32 cellular contexts compared by ENCODE assay signal in genomic region chr2:136727973-136728699, GRCh38. TPM values are rescaled to one million over a fixed set of nuclear protein-coding genes. Genes with fewer than 3 reads are reported as not detected.
"Had no signal": no experiment of that assay in that cellular context is flagged by ENCODE, and none has a peak within 500 bp of the region (broad histone marks: within the 10 kb centered on the region; RNA-seq: fewer than 3 reads in every experiment).

No MANE protein-coding gene starts in this region.

- H3K27me3 Mint-ChIP-seq: activated naive CD8-positive, alpha-beta T cell treated with anti-CD3 and anti-CD28 coated beads, Interleukin-2, amount 10 ng/mL, durations not matched to agents 7 days and 5 days; central memory CD8-positive, alpha-beta T cell had no signal

- DNase-seq: activated CD4-positive, alpha-beta T cell treated with anti-CD3 and anti-CD28 coated beads for 36 hours; activated CD4-positive, alpha-beta T cell treated with anti-CD3 and anti-CD28 coated beads, Interleukin-2, amount 10 ng/mL, durations not matched to agents 7 days and 5 days; activated CD4-positive, alpha-beta T cell treated with anti-CD3 and anti-CD28 coated beads, Interleukin-2, amount 50 U/mL, for 48 hours; activated CD8-positive, alpha-beta T cell treated with anti-CD3 and anti-CD28 coated beads, Interleukin-2, amount 10 ng/mL, durations not matched to agents 7 days and 5 days; activated gamma-delta T cell; activated naive CD4-positive, alpha-beta T cell treated with Interleukin-2 at 50 U/mL for 16 hours; activated naive CD8-positive, alpha-beta T cell treated with anti-CD3 and anti-CD28 coated beads, Interleukin-2, amount 10 ng/mL, durations not matched to agents 7 days and 5 days; activated T-cell treated with anti-CD3 and anti-CD28 coated beads, Interleukin-2, amount 50 U/mL, for 24 hours; amygdala; NCI-H1105 treated with DMSO at 0.1 percent for 48 hours; NCI-H1436; NCI-H1694; NCI-H1930; NCI-H2081 treated with DMSO at 0.1 percent for 48 hours; NCI-H226; NCI-H446 treated with DMSO at 0.1 percent for 48 hours; NCI-H524; OCI-M1; SHP77; SJCRH30; SK-N-SH had no signal

- H3K4me1 Mint-ChIP-seq: activated CD4-positive, alpha-beta T cell treated with anti-CD3 and anti-CD28 coated beads for 36 hours; activated CD4-positive, alpha-beta T cell treated with anti-CD3 and anti-CD28 coated beads, Interleukin-2, amount 10 ng/mL, durations not matched to agents 7 days and 5 days; activated naive CD4-positive, alpha-beta T cell treated with anti-CD3 and anti-CD28 coated beads, Interleukin-2, amount 50 U/mL, for 24 hours; activated naive CD8-positive, alpha-beta T cell treated with anti-CD3 and anti-CD28 coated beads, Interleukin-2, amount 10 ng/mL, durations not matched to agents 7 days and 5 days; central memory CD8-positive, alpha-beta T cell; WTC11 had no signal

- H3K4me3 ChIP-seq: ascending aorta, cardiac muscle cell, SJCRH30 had no signal

- H3K9me3 Mint-ChIP-seq: activated CD4-positive, alpha-beta T cell treated with anti-CD3 and anti-CD28 coated beads, Interleukin-2, amount 10 ng/mL, durations not matched to agents 7 days and 5 days; activated naive CD8-positive, alpha-beta T cell treated with anti-CD3 and anti-CD28 coated beads, Interleukin-2, amount 10 ng/mL, durations not matched to agents 7 days and 5 days; activated T-cell treated with anti-CD3 and anti-CD28 coated beads, Interleukin-2, amount 50 U/mL, for 24 hours; activated T-helper 2 cell treated with anti-CD3 and anti-CD28 coated beads, Interferon-gamma antibody, Interleukin-2, Interleukin-4, amounts not matched to agents 10 μg/mL and 5 μg/mL and 100 μg/mL, durations not matched to agents 14 hours and 24 hours and 36 hours; central memory CD8-positive, alpha-beta T cell; T-helper 1 cell treated with Interleukin-12 subunit alpha and Interleukin-12 subunit beta and Interleukin-4 antibody, amounts not matched to agents 30 μg/mL and 1 μg/mL, for 36 hours; T-helper 2 cell treated with Interferon-gamma antibody and Interleukin-4, amounts not matched to agents 5 μg/mL and 100 μg/mL, for 36 hours had no signal

- H3K27me3 ChIP-seq: ascending aorta, cardiac muscle cell, SJCRH30 had no signal

- H3K36me3 Mint-ChIP-seq: activated naive CD4-positive, alpha-beta T cell treated with anti-CD3 and anti-CD28 coated beads, Interleukin-2, amount 50 U/mL, for 24 hours; activated naive CD8-positive, alpha-beta T cell treated with anti-CD3 and anti-CD28 coated beads, Interleukin-2, amount 10 ng/mL, durations not matched to agents 7 days and 5 days; WTC11 had no signal

- ATAC-seq: activated CD4-positive, alpha-beta T cell treated with anti-CD3 and anti-CD28 coated beads for 36 hours; activated CD4-positive, CD25-positive, alpha-beta regulatory T cell treated with anti-CD3 and anti-CD28 coated beads, Interleukin-2, amount 50 U/mL, for 24 hours; activated CD8-positive, alpha-beta T cell treated with anti-CD3 and anti-CD28 coated beads, Interleukin-2, amount 10 ng/mL, durations not matched to agents 7 days and 5 days; Panc1; WTC11 had no signal

- H3K9me3 ChIP-seq: ascending aorta, SJCRH30, SK-N-SH had no signal

- H3K4me3 Mint-ChIP-seq: activated CD4-positive, alpha-beta T cell treated with anti-CD3 and anti-CD28 coated beads for 36 hours; activated CD4-positive, alpha-beta T cell treated with anti-CD3 and anti-CD28 coated beads, Interleukin-2, amount 10 ng/mL, durations not matched to agents 7 days and 5 days; activated CD8-positive, alpha-beta T cell treated with anti-CD3 and anti-CD28 coated beads, Interleukin-2, amount 10 ng/mL, durations not matched to agents 7 days and 5 days; activated naive CD4-positive, alpha-beta T cell treated with anti-CD3 and anti-CD28 coated beads, Interleukin-2, amount 50 U/mL, for 24 hours; activated naive CD8-positive, alpha-beta T cell treated with anti-CD3 and anti-CD28 coated beads, Interleukin-2, amount 10 ng/mL, durations not matched to agents 7 days and 5 days; activated T-cell treated with anti-CD3 and anti-CD28 coated beads, Interleukin-2, amount 50 U/mL, for 24 hours; central memory CD8-positive, alpha-beta T cell; T-helper 1 cell treated with Interleukin-12 subunit alpha and Interleukin-12 subunit beta and Interleukin-4 antibody, amounts not matched to agents 30 μg/mL and 1 μg/mL, for 36 hours; T-helper 2 cell treated with Interferon-gamma antibody and Interleukin-4, amounts not matched to agents 5 μg/mL and 100 μg/mL, for 36 hours; WTC11 had no signal

- H3K27ac Mint-ChIP-seq: activated CD4-positive, alpha-beta T cell treated with anti-CD3 and anti-CD28 coated beads for 36 hours; activated CD4-positive, alpha-beta T cell treated with anti-CD3 and anti-CD28 coated beads, Interleukin-2, amount 10 ng/mL, durations not matched to agents 7 days and 5 days; activated CD8-positive, alpha-beta T cell treated with anti-CD3 and anti-CD28 coated beads, Interleukin-2, amount 10 ng/mL, durations not matched to agents 7 days and 5 days; activated naive CD4-positive, alpha-beta T cell treated with anti-CD3 and anti-CD28 coated beads, Interleukin-2, amount 50 U/mL, for 24 hours; activated naive CD8-positive, alpha-beta T cell treated with anti-CD3 and anti-CD28 coated beads, Interleukin-2, amount 10 ng/mL, durations not matched to agents 7 days and 5 days; activated T-cell treated with anti-CD3 and anti-CD28 coated beads, Interleukin-2, amount 50 U/mL, for 24 hours; activated T-helper 2 cell treated with anti-CD3 and anti-CD28 coated beads, Interferon-gamma antibody, Interleukin-2, Interleukin-4, amounts not matched to agents 10 μg/mL and 5 μg/mL and 100 μg/mL, durations not matched to agents 14 hours and 24 hours and 36 hours; T-helper 1 cell treated with Interleukin-12 subunit alpha and Interleukin-12 subunit beta and Interleukin-4 antibody, amounts not matched to agents 30 μg/mL and 1 μg/mL, for 36 hours; T-helper 2 cell treated with Interferon-gamma antibody and Interleukin-4, amounts not matched to agents 5 μg/mL and 100 μg/mL, for 36 hours; WTC11 had no signal

- H3K4me1 ChIP-seq: ascending aorta, SJCRH30 had no signal

- H3K36me3 ChIP-seq: ascending aorta, cardiac muscle cell, SJCRH30 had no signal

RNA-seq across cellular contexts. Expression of gene THSD7B, which starts 37.2 kb away (rescaled TPM):
- total RNA-seq: activated CD4-positive, alpha-beta T cell treated with anti-CD3 and anti-CD28 coated beads for 36 hours; activated CD4-positive, alpha-beta T cell treated with anti-CD3 and anti-CD28 coated beads, Interleukin-2, amount 10 ng/mL, durations not matched to agents 7 days and 5 days; activated CD8-positive, alpha-beta T cell treated with anti-CD3 and anti-CD28 coated beads, Interleukin-2, amount 10 ng/mL, durations not matched to agents 7 days and 5 days; activated naive CD8-positive, alpha-beta T cell treated with anti-CD3 and anti-CD28 coated beads, Interleukin-2, amount 10 ng/mL, durations not matched to agents 7 days and 5 days; activated T-helper 2 cell treated with anti-CD3 and anti-CD28 coated beads, Interferon-gamma antibody, Interleukin-2, Interleukin-4, amounts not matched to agents 10 μg/mL and 5 μg/mL and 100 μg/mL, durations not matched to agents 14 hours and 24 hours and 36 hours; ascending aorta; cardiac muscle cell; LHCN-M2 had no signal
